In the genomic region with DNA sequence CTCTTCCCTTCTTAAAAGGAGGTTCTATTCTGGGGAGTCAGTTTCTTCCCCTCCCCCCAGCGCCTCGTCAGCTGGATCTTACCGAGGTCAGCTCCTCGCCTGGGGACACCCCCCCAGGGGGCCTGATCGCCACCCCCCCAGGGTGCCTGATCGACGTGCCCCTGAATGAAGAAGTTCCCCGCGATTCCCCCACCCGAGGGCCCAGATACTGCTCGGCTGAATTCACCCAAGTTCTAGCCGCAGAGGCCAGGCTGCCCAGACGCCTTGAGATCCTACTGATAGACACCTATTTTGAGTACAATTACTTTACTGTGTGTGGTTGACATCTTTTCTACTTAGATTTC, we compare ENCODE assay signal across 8 cellular contexts. TPM values are rescaled to one million over a fixed set of nuclear protein-coding genes. Genes with fewer than 3 reads are reported as not detected.
DNase-seq lines count a peak whose midpoint lies in the region; ATAC-seq, FAIRE-seq and TF ChIP-seq lines count a peak whose summit lies in the region.

No MANE protein-coding gene starts in this region.

- H3K36me3 Mint-ChIP-seq in central memory CD8-positive, alpha-beta T cell (ENCODE audit: insufficient read depth): peaks cover 10% of the 10 kb centered on the region
- peaks cover 0 to 11% (median 0%) of the 10 kb centered on the region in 5 donors for H3K36me3 Mint-ChIP-seq in naive thymus-derived CD4-positive, alpha-beta T cell

- in situ Hi-C loops in IMR-90 (cut with MboI; ENCODE audit: low sequenced_read_pairs): no loop called here

- BruUV-seq in IMR-90 (replicated peaks; lab: Mats Ljungman, UMichigan): no TSS peak

- H3K56ac ChIP-seq in IMR-90 (ENCODE audit: extremely low read depth, insufficient read depth, low read length): no peak overlapping the region

- peak overlapping the region; percentile 87 for H3K14ac ChIP-seq in IMR-90 (replicated peaks; ENCODE audit: low read depth, low read length)

- H3K79me1 ChIP-seq in IMR-90 (ENCODE audit: low read depth in 1 of 2, low read length in 2 of 2): peaks cover 27 to 57% of the 10 kb centered on the region in 2 experiments

- peaks cover 5% of the 10 kb centered on the region for H3K36me3 ChIP-seq in IMR-90 (ENCODE audit: control insufficient read depth, insufficient read depth, low read length)
- no peaks in the 10 kb centered on the region for H3K36me3 ChIP-seq in naive thymus-derived CD4-positive, alpha-beta T cell (ENCODE audit: control insufficient read depth in 2 of 3, insufficient read depth in 3 of 3, low read length in 3 of 3)

- H3K27ac Mint-ChIP-seq in central memory CD8-positive, alpha-beta T cell (ENCODE audit: low read depth): peak overlapping the region; percentile 62
- peak overlapping the region; percentile 45 to 89 (median 72) for H3K27ac Mint-ChIP-seq in naive thymus-derived CD4-positive, alpha-beta T cell

- no peak overlapping the region for H2BK5ac ChIP-seq in IMR-90 (ENCODE audit: low read depth, low read length, poor library complexity, severe bottlenecking)

- H3K9me3 ChIP-seq in IMR-90 (ENCODE audit: control insufficient read depth, insufficient read depth, low read length): no peaks in the 10 kb centered on the region
- no peaks in the 10 kb centered on the region for H3K9me3 ChIP-seq in naive thymus-derived CD4-positive, alpha-beta T cell (ENCODE audit: control insufficient read depth in 2 of 3, low read length in 3 of 3)

- WGBS in IMR-90 (ENCODE audit: extremely low coverage in 2 of 2, insufficient read length in 1 of 2), 2 experiments: no CpG with 5 or more reads among the region's 13 CpGs

- H3K4me3 ChIP-seq in IMR-90 (ENCODE audit: insufficient read depth, low read depth, low read length): peak overlapping the region; percentile 65
- peak overlapping the region; percentile 44 for H3K4me3 ChIP-seq in naive thymus-derived CD4-positive, alpha-beta T cell (ENCODE audit: low read length)

- no peak overlapping the region for H3K27ac ChIP-seq in IMR-90 (ENCODE audit: insufficient read depth, low read length)
- H3K27ac ChIP-seq in naive thymus-derived CD4-positive, alpha-beta T cell (ENCODE audit: low read depth, low read length): no peak overlapping the region

- peaks cover 13% of the 10 kb centered on the region for H3K4me1 ChIP-seq in IMR-90 (ENCODE audit: control insufficient read depth, insufficient read depth, low read length)
- peaks cover 10 to 17% of the 10 kb centered on the region in 2 donors for H3K4me1 ChIP-seq in naive thymus-derived CD4-positive, alpha-beta T cell (ENCODE audit: control insufficient read depth in 2 of 2, insufficient read depth in 2 of 2, low read length in 2 of 2)

- peaks cover 45% of the 10 kb centered on the region for H3K4me1 Mint-ChIP-seq in central memory CD8-positive, alpha-beta T cell
- H3K4me1 Mint-ChIP-seq in naive thymus-derived CD4-positive, alpha-beta T cell: peaks cover 22 to 45% (median 34%) of the 10 kb centered on the region in 7 donors

- peak overlapping the region; percentile 82 for H3K4me2 ChIP-seq in IMR-90 (ENCODE audit: low read depth, low read length)

- POLR2A ChIA-PET in IMR-90 (lab: Charles Lee; ENCODE audit: unreplicated experiment) (no interaction called here), HEK293T (lab: Yijun Ruan, JAX) (interaction anchor here (1.0 to 1.1 kb wide), 2 partner anchors 30 to 75 kb away, joined by 3 read pairs; no protein-coding TSS in a partner anchor)
- POLR2A ChIA-PET in naive thymus-derived CD4-positive, alpha-beta T cell (lab: Charles Lee): no interaction called here

- H3K9me3 Mint-ChIP-seq in central memory CD8-positive, alpha-beta T cell: no peaks in the 10 kb centered on the region
- peaks cover 0 to 3% (median 0%) of the 10 kb centered on the region in 11 donors for H3K9me3 Mint-ChIP-seq in naive thymus-derived CD4-positive, alpha-beta T cell

- no peak overlapping the region for H2AK5ac ChIP-seq in IMR-90 (ENCODE audit: low read depth, low read length)

- no peak overlapping the region for H2BK15ac ChIP-seq in IMR-90 (ENCODE audit: low read depth, low read length)

- H3K23ac ChIP-seq in IMR-90 (ENCODE audit: low read depth, low read length): peak overlapping the region; percentile 87; the same call in 1 of the 2 replicates

- peak overlapping the region; percentile 75 for H2AFZ ChIP-seq in IMR-90 (replicated peaks; ENCODE audit: low read length, poor library complexity)

- H4K8ac ChIP-seq in IMR-90 (ENCODE audit: low read depth in 2 of 2, low read length in 2 of 2): no peak overlapping the region

- TF ChIP-seq CTCF in IMR-90 (conservative IDR thresholded peaks at IDR 0.05; ENCODE audit: low read depth, low read length): no peak

- intact Hi-C loops in IMR-90 (cut with micrococcal nuclease): no loop called here
- intact Hi-C loops in naive thymus-derived CD4-positive, alpha-beta T cell (cut with micrococcal nuclease): no loop called here
- intact Hi-C loops in sciatic nerve (cut with DNase I): no loop called here

- H3K18ac ChIP-seq in IMR-90 (ENCODE audit: low read depth, low read length): no peak overlapping the region

- H3K4ac ChIP-seq in IMR-90 (ENCODE audit: low read depth, low read length): no peak overlapping the region

- CTCF ChIA-PET in IMR-90 (lab: Yijun Ruan, JAX): no interaction called here
- CTCF ChIA-PET in naive thymus-derived CD4-positive, alpha-beta T cell (lab: Charles Lee): interaction anchor here (0.5 kb wide), 1 partner anchor 10 kb away, joined by 3 read pairs; no protein-coding TSS in a partner anchor
- CTCF ChIA-PET in HEK293T (lab: Yijun Ruan, JAX): no interaction called here

- peaks cover 18% of the 10 kb centered on the region for H3K9me1 ChIP-seq in IMR-90 (ENCODE audit: insufficient read depth, low read length)

- no peak overlapping the region for H4K5ac ChIP-seq in IMR-90 (ENCODE audit: low read depth, low read length)

- peak overlapping the region; percentile 81 for H3K4me3 Mint-ChIP-seq in central memory CD8-positive, alpha-beta T cell
- H3K4me3 Mint-ChIP-seq in naive thymus-derived CD4-positive, alpha-beta T cell: peak overlapping the region; percentile 67 to 91 (median 84)

- H3K27me3 Mint-ChIP-seq in central memory CD8-positive, alpha-beta T cell: no peaks in the 10 kb centered on the region
- H3K27me3 Mint-ChIP-seq in naive thymus-derived CD4-positive, alpha-beta T cell: peaks cover 0 to 18% (median 0%) of the 10 kb centered on the region in 5 donors

- TF ChIP-seq RAD21 in IMR-90 (IDR thresholded peaks at IDR 0.05; ENCODE audit: low read length): no peak

- dilution Hi-C loops in IMR-90 (cut with HindIII; ENCODE audit: low sequenced_read_pairs, unreplicated experiment): no loop called here

- no peaks in the 10 kb centered on the region for H3K27me3 ChIP-seq in IMR-90 (ENCODE audit: control insufficient read depth, insufficient read depth, low read length)
- no peaks in the 10 kb centered on the region for H3K27me3 ChIP-seq in naive thymus-derived CD4-positive, alpha-beta T cell (ENCODE audit: control insufficient read depth in 2 of 2, insufficient read depth in 2 of 2, low read length in 2 of 2)

- ATAC-seq in IMR-90 (ENCODE audit: low read depth) (no peak), sciatic nerve (no peak)
- ATAC-seq in central memory CD8-positive, alpha-beta T cell (replicated peaks; ENCODE audit: extremely low read depth, poor library complexity, severe bottlenecking): no peak
- ATAC-seq in naive thymus-derived CD4-positive, alpha-beta T cell: no peak

- no peak overlapping the region for H2BK20ac ChIP-seq in IMR-90 (ENCODE audit: low read depth, low read length)

- TF ChIP-seq POLR2A in IMR-90 (IDR thresholded peaks at IDR 0.05; ENCODE audit: low read depth, low read length): no peak

- H4K91ac ChIP-seq in IMR-90 (ENCODE audit: insufficient read depth, low read depth, low read length): no peak overlapping the region

- peak; percentile 28 for DNase-seq in AG08396 (ENCODE audit: low spot score)
- no peak for DNase-seq in IMR-90
- DNase-seq in central memory CD8-positive, alpha-beta T cell (ENCODE audit: low spot score in 2 of 2): no peak
- DNase-seq in naive thymus-derived CD4-positive, alpha-beta T cell: no peak
- DNase-seq in HEK293T (ENCODE audit: extremely low spot score): no peak
- no peak for DNase-seq in NCI-H2029 (lab: John Stamatoyannopoulos, UW)
- DNase-seq in RCC 7860 (ENCODE audit: low spot score): no peak
- DNase-seq in sciatic nerve (ENCODE audit: low spot score): no peak

- no peak for FAIRE-seq in RCC 7860 (lab: Jason Lieb, UNC)

- H4K20me1 ChIP-seq in IMR-90 (ENCODE audit: insufficient read depth, low read length): peaks cover 41% of the 10 kb centered on the region

- peak overlapping the region; percentile 79 for H2AK9ac ChIP-seq in IMR-90 (replicated peaks; ENCODE audit: low read depth, low read length, poor library complexity)

- peak overlapping the region; percentile 58 for H3K9ac ChIP-seq in IMR-90 (ENCODE audit: low read depth, low read length)

- no peak overlapping the region for H2BK120ac ChIP-seq in IMR-90 (ENCODE audit: low read depth, low read length)

RNA-seq across cellular contexts. Expression of a gene that starts 1.4 kb away (rescaled TPM):
- total RNA-seq in IMR-90 (2012; rRNA removed) (7.5 TPM in 2 replicates), sciatic nerve (56.0 TPM)
- 19.9 and 22.5 TPM in 2 replicates for polyA plus RNA-seq in IMR-90 (2012; rRNA removed)
- polyA plus RNA-seq in IMR-90 (2012; cell fraction: cytosol; rRNA removed): 13.1 and 22.7 TPM in 2 replicates
- polyA plus RNA-seq in IMR-90 (2012; cell fraction: nucleus; rRNA removed; ENCODE audit: low replicate concordance): 45.9 and 63.2 TPM in 2 replicates
- total RNA-seq in naive thymus-derived CD4-positive, alpha-beta T cell: 10 to 100 TPM; 37.9 to 53.0 (median 45.5) TPM
- 1 to 10 TPM in 1 of 2 donors, under 1 TPM in 1; 0.71 to 4.0 TPM for polyA plus RNA-seq in naive thymus-derived CD4-positive, alpha-beta T cell

RNA-seq across cellular contexts. Expression of a gene that starts 25.2 kb away (rescaled TPM):
- 3.9 TPM in 2 replicates for total RNA-seq in IMR-90 (2012; rRNA removed)
- 26.7 and 29.6 TPM in 2 replicates for polyA plus RNA-seq in IMR-90 (2012; rRNA removed)
- 14.9 and 32.6 TPM in 2 replicates for polyA plus RNA-seq in IMR-90 (2012; cell fraction: cytosol; rRNA removed)
- 68.9 and 165 TPM in 2 replicates for polyA plus RNA-seq in IMR-90 (2012; cell fraction: nucleus; rRNA removed; ENCODE audit: low replicate concordance)
- total RNA-seq in naive thymus-derived CD4-positive, alpha-beta T cell: 10 to 100 TPM in 3 of 5 experiments, 1 to 10 TPM in 2; 7.9 to 13.8 (median 11.6) TPM
- 1 to 10 TPM; 7.8 to 7.9 TPM for polyA plus RNA-seq in naive thymus-derived CD4-positive, alpha-beta T cell
- 10.4 TPM for total RNA-seq in sciatic nerve

RNA-seq across cellular contexts. Expression of a gene that starts 29.9 kb away (rescaled TPM):
- total RNA-seq in IMR-90 (2012; rRNA removed) (123 and 124 TPM in 2 replicates), sciatic nerve (68.3 TPM)
- polyA plus RNA-seq in IMR-90 (2012; rRNA removed): 288 and 406 TPM in 2 replicates
- polyA plus RNA-seq in IMR-90 (2012; cell fraction: cytosol; rRNA removed): 464 and 725 TPM in 2 replicates
- 233 and 407 TPM in 2 replicates for polyA plus RNA-seq in IMR-90 (2012; cell fraction: nucleus; rRNA removed; ENCODE audit: low replicate concordance)
- 10 to 100 TPM; 40.2 to 58.1 (median 42.9) TPM for total RNA-seq in naive thymus-derived CD4-positive, alpha-beta T cell
- polyA plus RNA-seq in naive thymus-derived CD4-positive, alpha-beta T cell: 10 to 100 TPM; 76.7 to 88.6 TPM

RNA-seq across cellular contexts. Expression of a gene that starts 45.1 kb away (rescaled TPM):
- total RNA-seq in IMR-90 (2012; rRNA removed): 49.1 and 56.1 TPM in 2 replicates
- polyA plus RNA-seq in IMR-90 (2012; rRNA removed): 124 and 125 TPM in 2 replicates
- polyA plus RNA-seq in IMR-90 (2012; cell fraction: cytosol; rRNA removed): 60.8 and 173 TPM in 2 replicates
- polyA plus RNA-seq in IMR-90 (2012; cell fraction: nucleus; rRNA removed; ENCODE audit: low replicate concordance): 138 and 443 TPM in 2 replicates
- total RNA-seq in naive thymus-derived CD4-positive, alpha-beta T cell: 100 to 1,000 TPM in 1 of 5 experiments, 10 to 100 TPM in 4; 32.2 to 107 (median 89.4) TPM
- 10 to 100 TPM; 17.0 to 52.4 TPM for polyA plus RNA-seq in naive thymus-derived CD4-positive, alpha-beta T cell
- 29.0 TPM for total RNA-seq in sciatic nerve

RNA-seq across cellular contexts. Expression of a gene that starts 56.5 kb away (rescaled TPM):
- total RNA-seq in IMR-90 (2012; rRNA removed): 104 and 106 TPM in 2 replicates
- polyA plus RNA-seq in IMR-90 (2012; rRNA removed): 181 and 255 TPM in 2 replicates
- 224 and 350 TPM in 2 replicates for polyA plus RNA-seq in IMR-90 (2012; cell fraction: cytosol; rRNA removed)
- 81.5 and 129 TPM in 2 replicates for polyA plus RNA-seq in IMR-90 (2012; cell fraction: nucleus; rRNA removed; ENCODE audit: low replicate concordance)
- 10 to 100 TPM; 21.9 to 86.2 (median 26.5) TPM for total RNA-seq in naive thymus-derived CD4-positive, alpha-beta T cell
- polyA plus RNA-seq in naive thymus-derived CD4-positive, alpha-beta T cell: 10 to 100 TPM; 44.1 to 71.7 TPM
- total RNA-seq in sciatic nerve: 32.5 TPM
